In genomic region chr4:7042697-7043464, GRCh38 we compare ENCODE assay signal across 8 cellular contexts. TPM values are rescaled to one million over a fixed set of nuclear protein-coding genes. Genes with fewer than 3 reads are reported as not detected.
DNase-seq lines count a peak whose midpoint lies in the region; ATAC-seq, FAIRE-seq and TF ChIP-seq lines count a peak whose summit lies in the region.

TSS of gene TADA2B (plus strand) at chr4:7043372. CDS start at chr4:7043580, 208 bp downstream.

- no peaks in the 10 kb centered on the region for H3K27me3 Mint-ChIP-seq in T-cell

- TF ChIP-seq EP300 in upper lobe of left lung (IDR thresholded peaks at IDR 0.05) = no peak

- CTCF ChIA-PET in T-cell (lab: Charles Lee) = interaction anchor here (0.6 to 4.4 kb wide), 6 partner anchors 26 to 368 kb away, joined by 3 to 69 read pairs (median 5); partner anchors contain the start of gene GRPEL1 (in 1 of the 2)

- peak within 1 kb of the TSS; percentile 88 to 92 (median 91) for H3K4me3 Mint-ChIP-seq in T-cell

- DNase-seq in GM12892 (ENCODE audit: insufficient read length) (peak; percentile 98), NCI-H1436 treated with DMSO at 0.1 percent for 48 hours (lab: John Stamatoyannopoulos, UW) (peak; percentile 30), T-cell (peak; percentile 66 to 91 (median 78)), adrenal gland (peak; percentile 97 to 98 (median 98)), heart right ventricle (peak; percentile 96 to 98), posterior cingulate gyrus (peak; percentile 90 to 99 (median 97)), upper lobe of left lung (peak; percentile 98 to 99)

- H3K27ac Mint-ChIP-seq in T-cell = peak within 1 kb of the TSS; percentile 80 to 85

- intact Hi-C loops in adrenal gland (cut with DNase I) (no loop called here), heart right ventricle (cut with DNase I) (loop anchor here in 5 of 10 donors (1.0 to 10.0 kb wide), 7 partner anchors 26 to 328 kb away; partner anchors contain the start of genes BLOC1S4 (in 2 of the 5), GRPEL1 (in 1 of the 5) and TBC1D14 (in 1 of the 5)), posterior cingulate gyrus (cut with DNase I) (loop anchor here (1.0 kb wide), 3 partner anchors 25 to 134 kb away; partner anchors contain the start of genes GRPEL1 and TBC1D14)

- TF ChIP-seq CTCF in adrenal gland (IDR thresholded peaks at IDR 0.05) (peak in 3 of 6 experiments; percentile 41 to 78 (median 76)), heart right ventricle (IDR thresholded peaks at IDR 0.05) (peak in 8 of 9 donors; percentile 28 to 57 (median 44)), upper lobe of left lung (IDR thresholded peaks at IDR 0.05) (peak; percentile 34 to 96 (median 92))

- H3K4me1 Mint-ChIP-seq in T-cell = peaks cover 48 to 53% (median 51%) of the 10 kb centered on the region in 3 donors

- H3K36me3 ChIP-seq in adrenal gland (replicated peaks in 1 of 2) (no peaks in the 10 kb centered on the region), heart right ventricle (peaks cover 0 to 3% (median 0%) of the 10 kb centered on the region in 9 donors), upper lobe of left lung (no peaks in the 10 kb centered on the region)

- H3K27ac ChIP-seq in adrenal gland = peak within 1 kb of the TSS; percentile 64 to 99 (median 94)
- peak within 1 kb of the TSS; percentile 86 to 96 (median 94) for H3K27ac ChIP-seq in heart right ventricle
- peak within 1 kb of the TSS; percentile 86 to 96 (median 95) for H3K27ac ChIP-seq in upper lobe of left lung

- ATAC-seq in HG02852 (IDR thresholded peaks at IDR 0.05; ENCODE audit: unreplicated experiment) (peak; percentile 77), T-cell (replicated peaks in 1 of 4) (peak; percentile 79 to 82 (median 81)), heart right ventricle (peak; percentile 94 to 97 (median 97)), upper lobe of left lung (ENCODE audit: low FRiP score in 2 of 2) (peak; percentile 96 to 97)

- 0% methylated on average over 36 to 106 of the region's 106 CpGs; no CpG with 5 or more reads in 1 of the 4 donors for WGBS in adrenal gland, 4 donors
- WGBS in heart right ventricle, 2 donors = 0 to 1% methylated on average over 83 to 106 of the region's 106 CpGs
- 0% methylated on average over 33 of the region's 106 CpGs; no CpG with 5 or more reads in 1 of the 2 donors for WGBS in upper lobe of left lung, 2 donors

- H3K4me1 ChIP-seq in adrenal gland (replicated peaks in 1 of 2) (peaks cover 33 to 42% of the 10 kb centered on the region in 2 donors), heart right ventricle (peaks cover 21 to 55% (median 51%) of the 10 kb centered on the region in 9 donors), upper lobe of left lung (peaks cover 27 to 50% (median 39%) of the 10 kb centered on the region in 4 donors)

- H3K27me3 ChIP-seq in adrenal gland (no peaks in the 10 kb centered on the region), heart right ventricle (no peaks in the 10 kb centered on the region), upper lobe of left lung (no peaks in the 10 kb centered on the region)

- no peaks in the 10 kb centered on the region for H3K9me3 ChIP-seq in adrenal gland (replicated peaks in 1 of 3)
- no peaks in the 10 kb centered on the region for H3K9me3 ChIP-seq in heart right ventricle
- H3K9me3 ChIP-seq in upper lobe of left lung = no peaks in the 10 kb centered on the region

- H3K36me3 Mint-ChIP-seq in T-cell = peaks cover 6% of the 10 kb centered on the region

- H3K9me3 Mint-ChIP-seq in T-cell = no peaks in the 10 kb centered on the region

- TF ChIP-seq POLR2A in GM12892 (IDR thresholded peaks at IDR 0.05; ENCODE audit: low read depth, low read length) (no peak; the same call in 1 of the 2 replicates), adrenal gland (IDR thresholded peaks at IDR 0.05) (peak; percentile 19 to 55), upper lobe of left lung (IDR thresholded peaks at IDR 0.05) (peak in 2 of 4 donors; percentile 46 to 54)

- H3K4me3 ChIP-seq in adrenal gland (peak within 1 kb of the TSS; percentile 73 to 99 (median 94)), heart right ventricle (peak within 1 kb of the TSS; percentile 83 to 100 (median 99)), upper lobe of left lung (peak within 1 kb of the TSS; percentile 76 to 99 (median 92))

- POLR2A ChIA-PET in T-cell (lab: Charles Lee) = interaction anchor here (0.6 to 2.6 kb wide), 6 partner anchors 24 to 242 kb away, joined by 3 to 10 read pairs (median 4); partner anchors contain the start of gene GRPEL1 (in 1 of the 2)

- FAIRE-seq in GM12892 (lab: Jason Lieb, UNC) = peak; percentile 97

RNA-seq across cellular contexts. Expression of gene TADA2B, which starts in this region (rescaled TPM):
- 5.9 TPM for polyA plus RNA-seq in GM12892 (2012; ENCODE audit: missing spikeins)
- 10 to 100 TPM; 36.6 to 44.8 (median 42.3) TPM for total RNA-seq in T-cell
- total RNA-seq in adrenal gland = 10 to 100 TPM; 28.9 to 60.8 (median 33.2) TPM
- 10 to 100 TPM; 13.3 to 26.6 (median 14.9) TPM for polyA plus RNA-seq in adrenal gland
- total RNA-seq in heart right ventricle = 10 to 100 TPM; 26.2 to 40.8 (median 31.5) TPM
- 10 to 100 TPM; 15.4 to 15.6 TPM for polyA plus RNA-seq in heart right ventricle
- 10 to 100 TPM; 20.8 to 29.0 (median 26.2) TPM for total RNA-seq in upper lobe of left lung

Comparison
In these comparisons a context has a peak if more than half of its experiments do, and no peak if none do; other contexts are left out.
1. Peak in every context shown above with its lines: DNase-seq, ATAC-seq, H3K4me3 ChIP-seq and H3K27ac ChIP-seq.
2. DNase-seq: peak in every context shown above with its lines; median percentile 98 in upper lobe of left lung; 98 in GM12892; 98 in adrenal gland; 97 in heart right ventricle; 97 in posterior cingulate gyrus; 78 in T-cell; 30 in NCI-H1436 treated with DMSO at 0.1 percent for 48 hours.